Comparison of ENCODE assay signal across 8 cellular contexts in genomic region chr5:75611324-75612210, GRCh38. TPM values are rescaled to one million over a fixed set of nuclear protein-coding genes. Genes with fewer than 3 reads are reported as not detected.
A peak's percentile ranks its signal among the peaks of the same experiment; 100 is the strongest.
DNase-seq lines count a peak whose midpoint lies in the region; ATAC-seq and TF ChIP-seq lines count a peak whose summit lies in the region.

Gene ANKDD1B, plus strand, starts transcription at chr5:75611453. Its CDS starts 182 bp downstream, at chr5:75611635.

- no peaks in the 10 kb centered on the region for H3K27me3 ChIP-seq in AG04450 (ENCODE audit: control insufficient read depth, insufficient read depth, low read length)
- H3K27me3 ChIP-seq in colonic mucosa: no peaks in the 10 kb centered on the region
- H3K27me3 ChIP-seq in left lung: peaks cover 0 to 14% of the 10 kb centered on the region in 2 donors

- DNase-seq in AG04450 (ENCODE audit: low read depth, low spot score): no peak
- peak; percentile 42 for DNase-seq in HEK293T (ENCODE audit: extremely low spot score)
- peak; percentile 54 for DNase-seq in colonic mucosa
- DNase-seq in left lung: peak; percentile 46 to 83
- DNase-seq in stimulated activated naive CD8-positive, alpha-beta T cell treated with anti-CD3 and anti-CD28 coated beads, Interleukin-15, amount 100 ng/mL, for 72 hours: peak in 1 of 2 donors; percentile 33
- no peak for DNase-seq in NCI-H510A treated with DMSO at 0.1 percent for 48 hours (lab: John Stamatoyannopoulos, UW)

- peaks cover 5% of the 10 kb centered on the region for H3K4me1 Mint-ChIP-seq in stimulated activated naive CD8-positive, alpha-beta T cell treated with anti-CD3 and anti-CD28 coated beads, Interleukin-15, amount 100 ng/mL, for 72 hours

- no peaks in the 10 kb centered on the region for H3K9me3 Mint-ChIP-seq in stimulated activated naive CD8-positive, alpha-beta T cell treated with anti-CD3 and anti-CD28 coated beads, Interleukin-15, amount 100 ng/mL, for 72 hours

- TF ChIP-seq POLR2A in GM18505 (IDR thresholded peaks at IDR 0.05; ENCODE audit: borderline replicate concordance, extremely low read depth, insufficient read depth, insufficient read length): no peak

- H3K4me3 Mint-ChIP-seq in stimulated activated naive CD8-positive, alpha-beta T cell treated with anti-CD3 and anti-CD28 coated beads, Interleukin-15, amount 100 ng/mL, for 72 hours: peak within 1 kb of the TSS; percentile 46 to 76

- peaks cover 4% of the 10 kb centered on the region for H3K4me1 ChIP-seq in colonic mucosa
- H3K4me1 ChIP-seq in left lung: peaks cover 0 to 25% of the 10 kb centered on the region in 2 donors

- TF ChIP-seq CTCF in AG04450 (IDR thresholded peaks at IDR 0.05; ENCODE audit: low read depth, low read length) (no peak), colonic mucosa (IDR thresholded peaks at IDR 0.05) (no peak), left lung (IDR thresholded peaks at IDR 0.05) (no peak)

- intact Hi-C loops in colonic mucosa (cut with DNase I): no loop called here
- intact Hi-C loops in left lung (cut with DNase I): no loop called here

- POLR2A ChIA-PET in AG04450 (lab: Yijun Ruan, JAX): no interaction called here
- POLR2A ChIA-PET in HEK293T (lab: Yijun Ruan, JAX): no interaction called here

- ATAC-seq in left lung (peak; percentile 67), GM18505 (IDR thresholded peaks at IDR 0.05; ENCODE audit: unreplicated experiment) (no peak), HG03045 (IDR thresholded peaks at IDR 0.05; ENCODE audit: unreplicated experiment) (no peak)
- ATAC-seq in stimulated activated naive CD8-positive, alpha-beta T cell treated with anti-CD3 and anti-CD28 coated beads, Interleukin-15, amount 100 ng/mL, for 72 hours: peak; percentile 77

- H3K27me3 Mint-ChIP-seq in stimulated activated naive CD8-positive, alpha-beta T cell treated with anti-CD3 and anti-CD28 coated beads, Interleukin-15, amount 100 ng/mL, for 72 hours: peaks cover 14% of the 10 kb centered on the region

- CTCF ChIA-PET in AG04450 (lab: Charles Lee): no interaction called here
- CTCF ChIA-PET in HEK293T (lab: Yijun Ruan, JAX): no interaction called here

- H3K9me3 ChIP-seq in AG04450 (ENCODE audit: control insufficient read depth, insufficient read depth, low read length) (no peaks in the 10 kb centered on the region; the same call in 1 of the 2 replicates), colonic mucosa (no peaks in the 10 kb centered on the region), left lung (no peaks in the 10 kb centered on the region)

- no peak within 1 kb of the TSS for H3K27ac Mint-ChIP-seq in stimulated activated naive CD8-positive, alpha-beta T cell treated with anti-CD3 and anti-CD28 coated beads, Interleukin-15, amount 100 ng/mL, for 72 hours

- peak within 1 kb of the TSS; percentile 57 for H3K4me3 ChIP-seq in AG04450 (ENCODE audit: low read depth, low read length)
- peak within 1 kb of the TSS; percentile 67 for H3K4me3 ChIP-seq in colonic mucosa
- peak within 1 kb of the TSS; percentile 35 to 38 for H3K4me3 ChIP-seq in left lung

- H3K36me3 ChIP-seq in colonic mucosa (no peaks in the 10 kb centered on the region), left lung (no peaks in the 10 kb centered on the region)

- peak within 1 kb of the TSS; percentile 77 to 97 for H3K9ac ChIP-seq in colonic mucosa (ENCODE audit: low read depth in 2 of 2, low read length in 2 of 2)

- H3K27ac ChIP-seq in AG04450 (ENCODE audit: low read depth, low read length) (no peak within 1 kb of the TSS), colonic mucosa (peak within 1 kb of the TSS; percentile 45), left lung (peak within 1 kb of the TSS; percentile 80 to 82)

TF ChIP-seq in HEK293T, 16 proteins besides CTCF, POLR2A, EP300 and RAD21:
- TF ChIP-seq TARDBP (IDR thresholded peaks at IDR 0.05) (no peak), BHLHE40 (IDR thresholded peaks at IDR 0.05; ENCODE audit: borderline replicate concordance) (no peak), PKNOX1 (IDR thresholded peaks at IDR 0.05) (peak; percentile 20; the same call in 1 of the 2 replicates), L3MBTL2 (conservative IDR thresholded peaks at IDR 0.05) (peak; percentile 14; the same call in 1 of the 2 replicates)

RNA-seq across cellular contexts. Expression of gene ANKDD1B, which starts in this region (rescaled TPM):
- 0.04 and 0.06 TPM in 2 replicates for polyA plus RNA-seq in AG04450 (2011; rRNA removed)
- 0.83 TPM in 1 of 2 replicates, not detected in the other for polyA minus RNA-seq in AG04450 (2011; rRNA and poly(A)+ RNA removed)
- total RNA-seq in colonic mucosa (1 to 10 TPM; 3.6 to 6.3 TPM), left lung (1 to 10 TPM; 3.0 to 3.3 TPM)

Comparison
In these comparisons a context has a peak if more than half of its experiments do, and no peak if none do; other contexts are left out.
1. DNase-seq: peak in HEK293T (single experiment), colonic mucosa (single experiment) and left lung (2 of 2); none in AG04450 (single experiment) and NCI-H510A treated with DMSO at 0.1 percent for 48 hours (single experiment).
2. ATAC-seq: peak in left lung (single experiment) and stimulated activated naive CD8-positive, alpha-beta T cell treated with anti-CD3 and anti-CD28 coated beads, Interleukin-15, amount 100 ng/mL, for 72 hours (single experiment); none in GM18505 (single experiment) and HG03045 (single experiment).
3. Peak in every context shown above with its lines, with median percentiles within 50 percentile points of each other: H3K4me3 ChIP-seq.